8 cellular contexts compared by ENCODE assay signal in the genomic region with DNA sequence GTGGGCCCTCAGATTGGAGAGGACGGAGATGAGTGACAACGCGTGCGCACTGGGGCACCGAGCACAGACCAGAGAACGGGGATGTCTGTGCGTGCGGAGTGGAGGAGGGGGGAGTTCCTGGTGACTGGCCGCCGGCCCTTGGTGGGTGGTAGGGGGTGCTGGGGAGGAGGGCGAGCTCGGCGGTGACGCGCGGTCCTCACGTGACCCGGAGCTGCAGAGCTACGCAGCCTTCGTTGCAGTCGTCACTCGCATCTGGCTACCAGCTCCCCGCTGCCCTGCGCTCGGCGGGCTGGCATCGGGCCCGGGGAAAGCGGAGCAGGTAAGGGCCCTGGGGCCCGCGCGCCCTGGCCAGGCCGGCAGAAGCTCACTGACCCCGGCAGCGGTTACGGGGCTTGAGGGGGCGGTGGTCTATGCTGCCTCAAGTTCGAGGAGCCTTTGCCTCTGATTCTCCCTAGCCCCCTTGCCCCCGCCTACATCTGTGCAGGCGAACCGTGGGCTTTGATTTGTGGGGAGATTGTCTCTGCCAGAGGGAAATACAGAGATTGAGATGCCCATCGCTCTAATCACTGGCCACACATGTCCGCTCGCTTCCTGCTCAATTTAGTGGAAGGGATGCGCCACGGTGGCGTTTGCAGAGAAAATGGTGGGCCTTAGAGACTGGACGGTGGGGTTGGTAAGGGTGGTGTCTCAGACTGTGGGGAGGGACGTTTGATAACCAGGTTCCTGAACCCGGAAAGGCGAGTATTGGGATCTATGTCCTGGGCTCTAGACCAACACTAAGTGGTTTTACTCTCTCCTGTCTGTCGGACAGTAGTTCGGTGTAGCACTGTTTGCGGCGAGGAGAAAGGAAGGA. TPM values are rescaled to one million over a fixed set of nuclear protein-coding genes. Genes with fewer than 3 reads are reported as not detected.
DNase-seq lines count a peak whose midpoint lies in the region; ATAC-seq, FAIRE-seq and TF ChIP-seq lines count a peak whose summit lies in the region.

A gene (plus strand): TSS at position 245 of the 853 bp plus-strand sequence. CDS start 3,134 bp downstream, outside the sequence.

- H3K27ac Mint-ChIP-seq in astrocyte (ENCODE audit: unreplicated experiment) = peak within 1 kb of the TSS; percentile 75

- in situ Hi-C loops in SK-MEL-5 (cut with HindIII; ENCODE audit: low pct_unique_long_range_greater_than_20kb, low sequenced_read_pairs) = no loop called here

- CTCF ChIA-PET in AG04450 (lab: Charles Lee) = no interaction called here

- peak; percentile 68 for FAIRE-seq in astrocyte (lab: Jason Lieb, UNC)

- H2AFZ ChIP-seq in astrocyte (ENCODE audit: low read depth, low read length) = peak within 1 kb of the TSS; percentile 73

- no peaks in the 10 kb centered on the region for H3K36me3 Mint-ChIP-seq in astrocyte (ENCODE audit: low read depth, unreplicated experiment)

- no peak for TF ChIP-seq CTCF in AG04450 (IDR thresholded peaks at IDR 0.05; ENCODE audit: low read depth, low read length)
- no peak for TF ChIP-seq CTCF in astrocyte (IDR thresholded peaks at IDR 0.05; ENCODE audit: insufficient read depth, low read depth, low read length)

- H3K4me1 ChIP-seq in astrocyte (ENCODE audit: insufficient read depth, low read length) = no peaks in the 10 kb centered on the region

- H3K27ac ChIP-seq in AG04450 (ENCODE audit: low read depth, low read length) (peak within 1 kb of the TSS; percentile 65), astrocyte (ENCODE audit: low read depth, low read length) (peak within 1 kb of the TSS; percentile 73)

- H3K4me3 ChIP-seq in AG04450 (ENCODE audit: low read depth, low read length) (peak within 1 kb of the TSS; percentile 69), astrocyte (ENCODE audit: insufficient read depth, low read depth, low read length) (peak within 1 kb of the TSS; percentile 83)

- peak within 1 kb of the TSS; percentile 91 for H3K4me3 Mint-ChIP-seq in astrocyte (ENCODE audit: unreplicated experiment)

- peak within 1 kb of the TSS; percentile 93 for H3K9ac ChIP-seq in astrocyte (ENCODE audit: low read length)

- peak within 1 kb of the TSS; percentile 97 for H3K4me2 ChIP-seq in astrocyte (ENCODE audit: low read length)

- no peaks in the 10 kb centered on the region for H3K9me3 Mint-ChIP-seq in astrocyte (ENCODE audit: unreplicated experiment)

- H3K27me3 Mint-ChIP-seq in astrocyte (ENCODE audit: low read depth, unreplicated experiment) = no peaks in the 10 kb centered on the region

- peak; percentile 26 for DNase-seq in AG04450 (ENCODE audit: low read depth, low spot score)
- peak; percentile 36 for DNase-seq in SK-MEL-5 (ENCODE audit: low read depth, low spot score)
- peak; percentile 61 for DNase-seq in astrocyte (ENCODE audit: low read depth)
- peak; percentile 52 for DNase-seq in iPS DF 19.7 (ENCODE audit: low read depth, low spot score)
- peak; percentile 85 for DNase-seq in retina
- DNase-seq in NK-92 treated with Interleukin-12 subunit alpha and Interleukin-12 subunit beta, amount 100 ng/mL, for 24 hours (lab: John Stamatoyannopoulos, UW) = no peak
- no peak for DNase-seq in amniotic stem cell (lab: John Stamatoyannopoulos, UW)

- H4K20me1 ChIP-seq in astrocyte (ENCODE audit: insufficient read depth, low read length) = no peaks in the 10 kb centered on the region

- H3K27me3 ChIP-seq in AG04450 (ENCODE audit: control insufficient read depth, insufficient read depth, low read length) = no peaks in the 10 kb centered on the region
- no peaks in the 10 kb centered on the region for H3K27me3 ChIP-seq in astrocyte (ENCODE audit: insufficient read depth, low read length)

- POLR2A ChIA-PET in AG04450 (lab: Yijun Ruan, JAX) = interaction anchor here (0.9 kb wide), 1 partner anchor 70 kb away, joined by 3 read pairs; no protein-coding TSS in a partner anchor

- ATAC-seq in HG03342 (IDR thresholded peaks at IDR 0.05; ENCODE audit: unreplicated experiment) = peak; percentile 63

- H3K4me1 Mint-ChIP-seq in astrocyte (ENCODE audit: low read depth, unreplicated experiment) = no peaks in the 10 kb centered on the region

- H3K36me3 ChIP-seq in astrocyte (ENCODE audit: insufficient read depth, low read length) = peaks cover 2% of the 10 kb centered on the region

- H3K9me3 ChIP-seq in AG04450 (ENCODE audit: control insufficient read depth, insufficient read depth, low read length) (no peaks in the 10 kb centered on the region), astrocyte (ENCODE audit: insufficient read depth, low read depth, low read length) (no peaks in the 10 kb centered on the region)

- peaks cover 8% of the 10 kb centered on the region for H3K79me2 ChIP-seq in astrocyte (ENCODE audit: insufficient read depth, low read length)

RNA-seq across cellular contexts. Expression of the gene that starts here (rescaled TPM):
- polyA plus RNA-seq in AG04450 (2011; rRNA removed) = 5.9 and 6.4 TPM in 2 replicates
- polyA minus RNA-seq in AG04450 (2011; rRNA and poly(A)+ RNA removed) = 6.1 and 6.6 TPM in 2 replicates
- 0.90 and 0.93 TPM in 2 replicates for total RNA-seq in SK-MEL-5 (2014; rRNA removed; shearing (Covaris generic))
- 1.00 and 1.3 TPM in 2 replicates for polyA plus RNA-seq in SK-MEL-5 (2015; cell fraction: cytosol; rRNA removed)
- polyA plus RNA-seq in SK-MEL-5 (2015; cell fraction: nucleus; rRNA removed) = 6.3 and 6.4 TPM in 2 replicates
- total RNA-seq in astrocyte = 9.6 and 10.8 TPM in 2 replicates

Comparison
In these comparisons a context has a peak if more than half of its experiments do, and no peak if none do; other contexts are left out.
1. DNase-seq: peak in AG04450 (single experiment), SK-MEL-5 (single experiment), astrocyte (single experiment), iPS DF 19.7 (single experiment) and retina (single experiment); none in NK-92 treated with Interleukin-12 subunit alpha and Interleukin-12 subunit beta, amount 100 ng/mL, for 24 hours (single experiment) and amniotic stem cell (single experiment).